2 cellular contexts compared by ENCODE assay signal in the genomic region with DNA sequence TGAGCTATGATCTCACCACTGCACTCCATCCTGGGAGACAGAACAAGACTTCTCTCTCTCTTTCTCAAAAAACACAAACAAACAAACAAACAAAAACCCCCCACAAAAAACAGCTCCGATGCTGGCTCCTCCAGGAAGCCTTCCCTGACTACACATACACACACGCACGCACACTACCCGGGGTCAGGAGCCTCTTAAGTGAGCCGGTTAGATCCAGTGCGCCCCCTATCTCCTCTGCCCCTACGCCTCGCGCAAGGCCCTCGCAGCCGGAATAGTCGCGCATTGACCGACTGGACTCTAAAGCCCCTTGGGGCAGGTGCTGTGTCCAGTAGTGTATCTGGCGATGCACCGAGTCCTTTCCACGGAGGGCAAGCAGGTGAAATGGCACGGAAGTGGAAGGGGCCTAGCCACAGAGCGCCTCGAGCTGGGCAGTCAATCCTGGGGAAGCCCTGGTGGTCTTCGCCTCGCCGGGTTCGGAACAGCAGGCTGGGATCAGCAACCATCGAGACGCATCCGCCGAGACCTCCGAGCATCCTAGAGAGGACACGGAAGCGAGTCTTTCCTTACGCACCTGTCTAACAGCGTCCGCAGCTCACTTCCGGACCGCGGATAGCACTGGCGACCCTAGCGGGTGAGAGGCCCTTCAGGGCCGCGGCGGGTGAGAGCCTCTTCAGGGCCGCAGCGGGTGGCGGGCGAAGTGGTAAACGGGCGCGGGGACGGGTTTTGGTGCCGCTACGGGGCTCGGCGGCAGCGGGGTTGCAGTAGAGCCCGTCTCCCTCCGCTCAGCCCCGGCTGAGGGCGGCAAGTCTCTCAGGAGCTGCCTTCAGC.
TF ChIP-seq lines count a peak whose summit lies in the region.

A gene (plus strand): TSS at position 588 of the 828 bp plus-strand sequence. CDS start 2,661 bp downstream, outside the sequence.

TF ChIP-seq in HEK293T, 16 proteins besides CTCF, POLR2A, EP300 and RAD21 (continued from another document):
- TF ChIP-seq, protein P1, sequence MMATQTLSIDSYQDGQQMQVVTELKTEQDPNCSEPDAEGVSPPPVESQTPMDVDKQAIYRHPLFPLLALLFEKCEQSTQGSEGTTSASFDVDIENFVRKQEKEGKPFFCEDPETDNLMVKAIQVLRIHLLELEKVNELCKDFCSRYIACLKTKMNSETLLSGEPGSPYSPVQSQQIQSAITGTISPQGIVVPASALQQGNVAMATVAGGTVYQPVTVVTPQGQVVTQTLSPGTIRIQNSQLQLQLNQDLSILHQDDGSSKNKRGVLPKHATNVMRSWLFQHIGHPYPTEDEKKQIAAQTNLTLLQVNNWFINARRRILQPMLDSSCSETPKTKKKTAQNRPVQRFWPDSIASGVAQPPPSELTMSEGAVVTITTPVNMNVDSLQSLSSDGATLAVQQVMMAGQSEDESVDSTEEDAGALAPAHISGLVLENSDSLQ (IDR thresholded peaks at IDR 0.05): no peak
- peak; percentile 90 for TF ChIP-seq ARNT (IDR thresholded peaks at IDR 0.05)
- TF ChIP-seq BHLHE40 (IDR thresholded peaks at IDR 0.05; ENCODE audit: borderline replicate concordance): no peak
- no peak for TF ChIP-seq CTBP1 (IDR thresholded peaks at IDR 0.05; ENCODE audit: borderline replicate concordance)
- TF ChIP-seq SUZ12 (IDR thresholded peaks at IDR 0.05): no peak
- peak; percentile 92 for TF ChIP-seq L3MBTL2 (conservative IDR thresholded peaks at IDR 0.05)
- TF ChIP-seq HDGF (IDR thresholded peaks at IDR 0.05; ENCODE audit: borderline replicate concordance): no peak
- TF ChIP-seq TARDBP (IDR thresholded peaks at IDR 0.05): no peak
- no peak for TF ChIP-seq FOXA1 (IDR thresholded peaks at IDR 0.05)
- no peak for TF ChIP-seq FOXK2 (IDR thresholded peaks at IDR 0.05)
- no peak for TF ChIP-seq SP1 (IDR thresholded peaks at IDR 0.05)

TF ChIP-seq in SK-N-SH, 30 proteins besides CTCF, POLR2A, EP300 and RAD21 (continued from another document):
- TF ChIP-seq, protein P2, sequence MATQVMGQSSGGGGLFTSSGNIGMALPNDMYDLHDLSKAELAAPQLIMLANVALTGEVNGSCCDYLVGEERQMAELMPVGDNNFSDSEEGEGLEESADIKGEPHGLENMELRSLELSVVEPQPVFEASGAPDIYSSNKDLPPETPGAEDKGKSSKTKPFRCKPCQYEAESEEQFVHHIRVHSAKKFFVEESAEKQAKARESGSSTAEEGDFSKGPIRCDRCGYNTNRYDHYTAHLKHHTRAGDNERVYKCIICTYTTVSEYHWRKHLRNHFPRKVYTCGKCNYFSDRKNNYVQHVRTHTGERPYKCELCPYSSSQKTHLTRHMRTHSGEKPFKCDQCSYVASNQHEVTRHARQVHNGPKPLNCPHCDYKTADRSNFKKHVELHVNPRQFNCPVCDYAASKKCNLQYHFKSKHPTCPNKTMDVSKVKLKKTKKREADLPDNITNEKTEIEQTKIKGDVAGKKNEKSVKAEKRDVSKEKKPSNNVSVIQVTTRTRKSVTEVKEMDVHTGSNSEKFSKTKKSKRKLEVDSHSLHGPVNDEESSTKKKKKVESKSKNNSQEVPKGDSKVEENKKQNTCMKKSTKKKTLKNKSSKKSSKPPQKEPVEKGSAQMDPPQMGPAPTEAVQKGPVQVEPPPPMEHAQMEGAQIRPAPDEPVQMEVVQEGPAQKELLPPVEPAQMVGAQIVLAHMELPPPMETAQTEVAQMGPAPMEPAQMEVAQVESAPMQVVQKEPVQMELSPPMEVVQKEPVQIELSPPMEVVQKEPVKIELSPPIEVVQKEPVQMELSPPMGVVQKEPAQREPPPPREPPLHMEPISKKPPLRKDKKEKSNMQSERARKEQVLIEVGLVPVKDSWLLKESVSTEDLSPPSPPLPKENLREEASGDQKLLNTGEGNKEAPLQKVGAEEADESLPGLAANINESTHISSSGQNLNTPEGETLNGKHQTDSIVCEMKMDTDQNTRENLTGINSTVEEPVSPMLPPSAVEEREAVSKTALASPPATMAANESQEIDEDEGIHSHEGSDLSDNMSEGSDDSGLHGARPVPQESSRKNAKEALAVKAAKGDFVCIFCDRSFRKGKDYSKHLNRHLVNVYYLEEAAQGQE (IDR thresholded peaks at IDR 0.05; ENCODE audit: low read depth, low read length): peak; percentile 67
- TF ChIP-seq, protein P3, sequence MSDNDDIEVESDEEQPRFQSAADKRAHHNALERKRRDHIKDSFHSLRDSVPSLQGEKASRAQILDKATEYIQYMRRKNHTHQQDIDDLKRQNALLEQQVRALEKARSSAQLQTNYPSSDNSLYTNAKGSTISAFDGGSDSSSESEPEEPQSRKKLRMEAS (IDR thresholded peaks at IDR 0.05; ENCODE audit: low read depth): peak; percentile 92
- peak; percentile 72; the same call in 1 of the 2 replicates for TF ChIP-seq MXI1 (IDR thresholded peaks at IDR 0.05; ENCODE audit: low read depth, low read length)
- TF ChIP-seq CHD2 (IDR thresholded peaks at IDR 0.05; ENCODE audit: low read length, partially characterized antibody): peak; percentile 80
- TF ChIP-seq SMC3 (IDR thresholded peaks at IDR 0.05; ENCODE audit: low read depth, low read length): peak; percentile 49
- peak; percentile 40; the same call in 1 of the 2 replicates for TF ChIP-seq TCF12 (IDR thresholded peaks at IDR 0.05)
- peak; percentile 80 for TF ChIP-seq YY1 (IDR thresholded peaks at IDR 0.05; ENCODE audit: low read depth)
- no peak for TF ChIP-seq TEAD4 (IDR thresholded peaks at IDR 0.05; ENCODE audit: borderline replicate concordance, insufficient read depth)
- TF ChIP-seq RCOR1 (IDR thresholded peaks at IDR 0.05; ENCODE audit: low read length): peak; percentile 32
- TF ChIP-seq EZH2phosphoT487 (IDR thresholded peaks at IDR 0.05; ENCODE audit: borderline replicate concordance, low read depth): no peak
- TF ChIP-seq, protein P4, sequence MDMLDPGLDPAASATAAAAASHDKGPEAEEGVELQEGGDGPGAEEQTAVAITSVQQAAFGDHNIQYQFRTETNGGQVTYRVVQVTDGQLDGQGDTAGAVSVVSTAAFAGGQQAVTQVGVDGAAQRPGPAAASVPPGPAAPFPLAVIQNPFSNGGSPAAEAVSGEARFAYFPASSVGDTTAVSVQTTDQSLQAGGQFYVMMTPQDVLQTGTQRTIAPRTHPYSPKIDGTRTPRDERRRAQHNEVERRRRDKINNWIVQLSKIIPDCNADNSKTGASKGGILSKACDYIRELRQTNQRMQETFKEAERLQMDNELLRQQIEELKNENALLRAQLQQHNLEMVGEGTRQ (IDR thresholded peaks at IDR 0.05; ENCODE audit: borderline replicate concordance, low read depth, low read length): 0 out of 2 replicates have a peak, but pooled peaks have one; percentile 29
- peak; percentile 86 for TF ChIP-seq SIN3A (IDR thresholded peaks at IDR 0.05; ENCODE audit: borderline replicate concordance, low read depth, low read length)
- peak; percentile 98 for TF ChIP-seq POLR2AphosphoS5 (IDR thresholded peaks at IDR 0.05; ENCODE audit: low read depth, low read length)
- no peak for TF ChIP-seq FOXM1 (IDR thresholded peaks at IDR 0.05; ENCODE audit: low read depth)
- TF ChIP-seq, protein P5, sequence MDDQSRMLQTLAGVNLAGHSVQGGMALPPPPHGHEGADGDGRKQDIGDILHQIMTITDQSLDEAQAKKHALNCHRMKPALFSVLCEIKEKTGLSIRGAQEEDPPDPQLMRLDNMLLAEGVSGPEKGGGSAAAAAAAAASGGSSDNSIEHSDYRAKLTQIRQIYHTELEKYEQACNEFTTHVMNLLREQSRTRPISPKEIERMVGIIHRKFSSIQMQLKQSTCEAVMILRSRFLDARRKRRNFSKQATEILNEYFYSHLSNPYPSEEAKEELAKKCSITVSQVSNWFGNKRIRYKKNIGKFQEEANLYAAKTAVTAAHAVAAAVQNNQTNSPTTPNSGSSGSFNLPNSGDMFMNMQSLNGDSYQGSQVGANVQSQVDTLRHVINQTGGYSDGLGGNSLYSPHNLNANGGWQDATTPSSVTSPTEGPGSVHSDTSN (IDR thresholded peaks at IDR 0.05): peak; percentile 55
- 0 out of 2 replicates have a peak, but pooled peaks have one; percentile 19 for TF ChIP-seq GATA2 (CRISPR knock-in tag; IDR thresholded peaks at IDR 0.05)
- TF ChIP-seq, protein P6, sequence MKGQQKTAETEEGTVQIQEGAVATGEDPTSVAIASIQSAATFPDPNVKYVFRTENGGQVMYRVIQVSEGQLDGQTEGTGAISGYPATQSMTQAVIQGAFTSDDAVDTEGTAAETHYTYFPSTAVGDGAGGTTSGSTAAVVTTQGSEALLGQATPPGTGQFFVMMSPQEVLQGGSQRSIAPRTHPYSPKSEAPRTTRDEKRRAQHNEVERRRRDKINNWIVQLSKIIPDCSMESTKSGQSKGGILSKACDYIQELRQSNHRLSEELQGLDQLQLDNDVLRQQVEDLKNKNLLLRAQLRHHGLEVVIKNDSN (IDR thresholded peaks at IDR 0.05; ENCODE audit: borderline replicate concordance, low read depth): peak; percentile 29; the same call in 1 of the 2 replicates
- TF ChIP-seq, protein P7, sequence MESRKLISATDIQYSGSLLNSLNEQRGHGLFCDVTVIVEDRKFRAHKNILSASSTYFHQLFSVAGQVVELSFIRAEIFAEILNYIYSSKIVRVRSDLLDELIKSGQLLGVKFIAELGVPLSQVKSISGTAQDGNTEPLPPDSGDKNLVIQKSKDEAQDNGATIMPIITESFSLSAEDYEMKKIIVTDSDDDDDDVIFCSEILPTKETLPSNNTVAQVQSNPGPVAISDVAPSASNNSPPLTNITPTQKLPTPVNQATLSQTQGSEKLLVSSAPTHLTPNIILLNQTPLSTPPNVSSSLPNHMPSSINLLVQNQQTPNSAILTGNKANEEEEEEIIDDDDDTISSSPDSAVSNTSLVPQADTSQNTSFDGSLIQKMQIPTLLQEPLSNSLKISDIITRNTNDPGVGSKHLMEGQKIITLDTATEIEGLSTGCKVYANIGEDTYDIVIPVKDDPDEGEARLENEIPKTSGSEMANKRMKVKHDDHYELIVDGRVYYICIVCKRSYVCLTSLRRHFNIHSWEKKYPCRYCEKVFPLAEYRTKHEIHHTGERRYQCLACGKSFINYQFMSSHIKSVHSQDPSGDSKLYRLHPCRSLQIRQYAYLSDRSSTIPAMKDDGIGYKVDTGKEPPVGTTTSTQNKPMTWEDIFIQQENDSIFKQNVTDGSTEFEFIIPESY (IDR thresholded peaks at IDR 0.05; ENCODE audit: borderline replicate concordance, low read depth): 0 out of 2 replicates have a peak, but pooled peaks have one; percentile 38
- TF ChIP-seq NRF1 (IDR thresholded peaks at IDR 0.05; ENCODE audit: low read depth, low read length): peak; percentile 38; the same call in 1 of the 2 replicates
- TF ChIP-seq RXRA (IDR thresholded peaks at IDR 0.05; ENCODE audit: borderline replicate concordance, low read depth): no peak
- TF ChIP-seq GABPA (IDR thresholded peaks at IDR 0.05; ENCODE audit: low read depth): peak; percentile 99
- TF ChIP-seq ELF1 (IDR thresholded peaks at IDR 0.05): peak; percentile 96
TF ChIP-seq in SK-N-SH: peak in this region for 19.
